Comparison of ENCODE assay signal across 13 cellular contexts in genomic region chr16:86580063-86580797, GRCh38.
DNase-seq lines count a peak whose midpoint lies in the region; ATAC-seq and TF ChIP-seq lines count a peak whose summit lies in the region.
"Had no signal": no experiment of that assay in that cellular context is flagged by ENCODE, and none has a peak within 500 bp of the region (broad histone marks: within the 10 kb centered on the region; RNA-seq: fewer than 3 reads in every experiment).

No MANE protein-coding gene starts in this region.

- no peaks in the 10 kb centered on the region for H3K36me3 Mint-ChIP-seq in activated naive CD8-positive, alpha-beta T cell treated with anti-CD3 and anti-CD28 coated beads, Interleukin-2, amount 50 U/mL, for 24 hours (ENCODE audit: low read depth)

- no peaks in the 10 kb centered on the region; the same call in 1 of the 2 replicates for H3K36me3 ChIP-seq in ES-I3 (ENCODE audit: insufficient read depth, low read length)
- H3K36me3 ChIP-seq: BLaER1 treated with 17β-estradiol and CSF1 and Interleukin-3, amounts not matched to agents 10 nM and 100 nM; pancreas had no signal

- peaks cover 13% of the 10 kb centered on the region for H3K4me1 Mint-ChIP-seq in activated naive CD8-positive, alpha-beta T cell treated with anti-CD3 and anti-CD28 coated beads, Interleukin-2, amount 50 U/mL, for 24 hours

- H3K4me3 ChIP-seq in WI38 (ENCODE audit: low read depth, low read length) = peak overlapping the region; percentile 95
- H3K4me3 ChIP-seq in fibroblast of pulmonary artery (replicated peaks; ENCODE audit: low read depth, low read length) = peak overlapping the region; percentile 25
- peak overlapping the region; percentile 53 for H3K4me3 ChIP-seq in skeletal muscle cell (ENCODE audit: low read depth, low read length)
- H3K4me3 ChIP-seq: BLaER1 treated with 17β-estradiol and CSF1 and Interleukin-3, amounts not matched to agents 10 nM and 100 nM had no signal

- TF ChIP-seq CTCF in WI38 (IDR thresholded peaks at IDR 0.05; ENCODE audit: low read depth, low read length) (no peak), fibroblast of pulmonary artery (IDR thresholded peaks at IDR 0.05; ENCODE audit: low read length, missing control alignments) (no peak)

- no peaks in the 10 kb centered on the region for H3K9me3 ChIP-seq in ES-I3 (ENCODE audit: control insufficient read depth, insufficient read depth, low read length)
- H3K9me3 ChIP-seq: pancreas had no signal

- H3K27me3 Mint-ChIP-seq in activated naive CD8-positive, alpha-beta T cell treated with anti-CD3 and anti-CD28 coated beads, Interleukin-2, amount 50 U/mL, for 24 hours = peaks cover 63% of the 10 kb centered on the region

- H3K9ac ChIP-seq in ES-I3 (ENCODE audit: low read depth, low read length) = peak overlapping the region; percentile 83; the same call in 1 of the 2 replicates
- H3K9ac ChIP-seq: BLaER1 treated with 17β-estradiol and CSF1 and Interleukin-3, amounts not matched to agents 10 nM and 100 nM had no signal

- ATAC-seq in GM21576 (IDR thresholded peaks at IDR 0.05; ENCODE audit: unreplicated experiment) (no peak), HG03139 (IDR thresholded peaks at IDR 0.05; ENCODE audit: unreplicated experiment) (no peak), HG03342 (IDR thresholded peaks at IDR 0.05; ENCODE audit: unreplicated experiment) (no peak)
- no peak for ATAC-seq in activated naive CD8-positive, alpha-beta T cell treated with anti-CD3 and anti-CD28 coated beads, Interleukin-2, amount 50 U/mL, for 24 hours
- ATAC-seq: pancreas had no signal

- no peak overlapping the region for H3K4me3 Mint-ChIP-seq in activated naive CD8-positive, alpha-beta T cell treated with anti-CD3 and anti-CD28 coated beads, Interleukin-2, amount 50 U/mL, for 24 hours
- H3K4me3 Mint-ChIP-seq: central memory CD8-positive, alpha-beta T cell had no signal

- no peaks in the 10 kb centered on the region for H3K9me3 Mint-ChIP-seq in activated naive CD8-positive, alpha-beta T cell treated with anti-CD3 and anti-CD28 coated beads, Interleukin-2, amount 50 U/mL, for 24 hours
- H3K9me3 Mint-ChIP-seq: central memory CD8-positive, alpha-beta T cell had no signal

- DNase-seq in fibroblast of pulmonary artery (ENCODE audit: low read depth) (no peak), skeletal muscle cell (ENCODE audit: low read depth) (no peak)
- DNase-seq in activated naive CD8-positive, alpha-beta T cell treated with anti-CD3 and anti-CD28 coated beads, Interleukin-2, amount 50 U/mL, for 24 hours = no peak
- DNase-seq: KBM-7, NCI-H526 treated with DMSO at 0.1 percent for 48 hours, pancreas had no signal

- H3K27ac Mint-ChIP-seq in activated naive CD8-positive, alpha-beta T cell treated with anti-CD3 and anti-CD28 coated beads, Interleukin-2, amount 50 U/mL, for 24 hours = no peak overlapping the region

- no peaks in the 10 kb centered on the region; the same call in 1 of the 2 replicates for H3K4me1 ChIP-seq in ES-I3 (ENCODE audit: insufficient read depth, low read length)

Comparison
In these comparisons a context has a peak if more than half of its experiments do, and no peak if none do; other contexts are left out.
1. H3K4me3 ChIP-seq: peak in every context shown above with its lines; median percentile 95 in WI38; 53 in skeletal muscle cell; 25 in fibroblast of pulmonary artery.